9 cellular contexts compared by ENCODE assay signal in genomic region chr1:43545686-43546387, GRCh38. TPM values are rescaled to one million over a fixed set of nuclear protein-coding genes. Genes with fewer than 3 reads are reported as not detected.
DNase-seq lines count a peak whose midpoint lies in the region; ATAC-seq, FAIRE-seq and TF ChIP-seq lines count a peak whose summit lies in the region.
"Had no signal": no experiment of that assay in that cellular context is flagged by ENCODE, and none has a peak within 500 bp of the region (broad histone marks: within the 10 kb centered on the region; RNA-seq: fewer than 3 reads in every experiment).

No MANE protein-coding gene starts in this region.

- 7 to 11% methylated on average over 12 of the region's 12 CpGs for WGBS in pancreas, 2 donors

- H3K9me3 Mint-ChIP-seq in activated T-helper 17 cell treated with anti-CD3 and anti-CD28 coated beads, Interleukin-2, amount 50 U/mL, for 72 hours, result no peaks in the 10 kb centered on the region

- H3K27me3 ChIP-seq in pancreas, result no peaks in the 10 kb centered on the region

- H3K27ac ChIP-seq in pancreas, result peak overlapping the region; percentile 73 to 95 (median 84)

- peaks cover 10% of the 10 kb centered on the region for H3K4me1 Mint-ChIP-seq in activated T-helper 17 cell treated with anti-CD3 and anti-CD28 coated beads, Interleukin-2, amount 50 U/mL, for 72 hours

- H3K4me1 ChIP-seq in pancreas, result peaks cover 71 to 86% (median 78%) of the 10 kb centered on the region in 3 donors

- H3K9me3 ChIP-seq in pancreas, result no peaks in the 10 kb centered on the region

- no peak for FAIRE-seq in pancreas (lab: Jason Lieb, UNC)
- FAIRE-seq: colon had no signal

- peaks cover 9% of the 10 kb centered on the region for H3K27me3 Mint-ChIP-seq in activated T-helper 17 cell treated with anti-CD3 and anti-CD28 coated beads, Interleukin-2, amount 50 U/mL, for 72 hours

- no peak overlapping the region for H3K4me3 Mint-ChIP-seq in activated T-helper 17 cell treated with anti-CD3 and anti-CD28 coated beads, Interleukin-2, amount 50 U/mL, for 72 hours

- no peaks in the 10 kb centered on the region for H3K36me3 Mint-ChIP-seq in activated T-helper 17 cell treated with anti-CD3 and anti-CD28 coated beads, Interleukin-2, amount 50 U/mL, for 72 hours (ENCODE audit: low read depth)

- no peak overlapping the region for H3K27ac Mint-ChIP-seq in activated T-helper 17 cell treated with anti-CD3 and anti-CD28 coated beads, Interleukin-2, amount 50 U/mL, for 72 hours

- ATAC-seq in esophagus mucosa, result peak; percentile 34
- peak; percentile 70 to 80 (median 76) for ATAC-seq in pancreas
- ATAC-seq in activated T-helper 17 cell treated with anti-CD3 and anti-CD28 coated beads, Interleukin-2, amount 50 U/mL, for 72 hours (replicated peaks), result no peak
- ATAC-seq in HG02610 (IDR thresholded peaks at IDR 0.05; ENCODE audit: unreplicated experiment), result no peak

- no peaks in the 10 kb centered on the region for H3K36me3 ChIP-seq in pancreas

- DNase-seq in Daoy (ENCODE audit: low read depth), result peak; percentile 49
- peak; percentile 88 for DNase-seq in NCI-H2227 (lab: John Stamatoyannopoulos, UW; ENCODE audit: unreplicated experiment)
- peak; percentile 91 to 99 (median 98) for DNase-seq in pancreas
- no peak for DNase-seq in cerebellar cortex (ENCODE audit: low spot score)
- DNase-seq in stimulated activated CD4-positive, alpha-beta T cell treated with anti-CD3 and anti-CD28 coated beads, Interleukin-4, amount 100 ng/mL, for 24 hours, result no peak

- no peak for TF ChIP-seq CTCF in pancreas (IDR thresholded peaks at IDR 0.05)

- intact Hi-C loops in pancreas (cut with DNase I), result no loop called here

- no peak overlapping the region for H3K4me3 ChIP-seq in pancreas

RNA-seq across cellular contexts. Expression of gene PTPRF, which starts 15.2 kb away (rescaled TPM):
- total RNA-seq in Daoy (2014; rRNA removed; shearing (Covaris generic)), result 21.4 and 29.4 TPM in 2 replicates
- total RNA-seq in esophagus mucosa, result 285 TPM
- total RNA-seq in pancreas, result 100 to 1,000 TPM in 5 of 6 donors, 10 to 100 TPM in 1; 89.2 to 210 (median 131) TPM
- 10 to 100 TPM; 42.9 to 44.6 TPM for polyA plus RNA-seq in pancreas
- 10 to 100 TPM in 1 of 2 donors, 1 to 10 TPM in 1; 6.3 to 30.7 TPM for total RNA-seq in activated T-helper 17 cell treated with anti-CD3 and anti-CD28 coated beads, Interleukin-2, amount 50 U/mL, for 72 hours

Comparison
In these comparisons a context has a peak if more than half of its experiments do, and no peak if none do; other contexts are left out.
1. DNase-seq: peak in Daoy (single experiment), NCI-H2227 (single experiment) and pancreas (6 of 6); none in cerebellar cortex (single experiment) and stimulated activated CD4-positive, alpha-beta T cell treated with anti-CD3 and anti-CD28 coated beads, Interleukin-4, amount 100 ng/mL, for 24 hours (single experiment).
2. ATAC-seq: peak in esophagus mucosa (single experiment) and pancreas (4 of 4); none in activated T-helper 17 cell treated with anti-CD3 and anti-CD28 coated beads, Interleukin-2, amount 50 U/mL, for 72 hours (single experiment) and HG02610 (single experiment).